Comparison of ENCODE assay signal across 28 cellular contexts in the genomic region with DNA sequence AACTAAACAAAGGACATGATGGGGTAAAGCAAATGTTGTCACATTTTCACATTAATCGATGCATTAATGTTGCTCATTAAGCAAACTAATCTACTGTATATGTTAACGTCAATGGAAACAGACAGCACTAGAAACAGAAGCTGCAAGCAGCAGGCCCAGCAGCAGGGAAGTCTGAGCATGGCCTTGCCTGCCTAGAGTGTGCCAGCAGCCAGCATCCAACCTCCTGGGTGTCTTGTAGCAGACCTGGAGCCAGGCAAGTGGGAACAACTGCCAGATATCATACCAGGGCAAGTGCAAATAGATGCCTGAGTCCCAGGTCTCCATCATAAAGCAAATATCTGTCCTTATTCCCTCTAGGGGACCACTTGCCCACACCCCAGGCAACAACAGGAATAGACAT.
"Had no signal": no experiment of that assay in that cellular context is flagged by ENCODE, and none has a peak within 500 bp of the region (broad histone marks: within the 10 kb centered on the region; RNA-seq: fewer than 3 reads in every experiment).

No MANE protein-coding gene starts in this region.

- H3K27ac ChIP-seq: neutrophil, pancreas, psoas muscle, right lobe of liver, sigmoid colon, stomach, thoracic aorta, thyroid gland, tibial nerve, upper lobe of left lung, vagina had no signal

- H3K36me3 ChIP-seq: neutrophil, pancreas, right lobe of liver, sigmoid colon, stomach, thoracic aorta, thyroid gland, tibial nerve, upper lobe of left lung, vagina had no signal

- H3K36me3 Mint-ChIP-seq: natural killer cell treated with Interleukin-12 subunit alpha and Interleukin-12 subunit beta and Interleukin-15 and Interleukin-18, amount 100 ng/mL, for 72 hours; stimulated activated effector memory CD8-positive, alpha-beta T cell treated with anti-CD3 and anti-CD28 coated beads, Interleukin-12 subunit alpha, Interleukin-12 subunit beta, amount 100 ng/mL, for 72 hours; stimulated activated naive B cell treated with anti-CD40 and anti-IgM and Interleukin-4, amounts not matched to agents 10 μg/mL and 1 μg/mL and 100 μg/mL, for 72 hours had no signal

- H3K4me3 Mint-ChIP-seq: natural killer cell treated with Interleukin-12 subunit alpha and Interleukin-12 subunit beta and Interleukin-15 and Interleukin-18, amount 100 ng/mL, for 72 hours; nephron progenitor cell; neural crest cell; stimulated activated effector memory CD8-positive, alpha-beta T cell treated with anti-CD3 and anti-CD28 coated beads, Interleukin-12 subunit alpha, Interleukin-12 subunit beta, amount 100 ng/mL, for 72 hours; stimulated activated naive B cell treated with anti-CD40 and anti-IgM and Interleukin-4, amounts not matched to agents 10 μg/mL and 1 μg/mL and 100 μg/mL, for 72 hours; stimulated activated naive CD8-positive, alpha-beta T cell treated with anti-CD3 and anti-CD28 coated beads, Interleukin-15, Interleukin-2, amounts not matched to agents 100 ng/mL and 50 ng/mL, for 24 hours had no signal

- H3K27ac Mint-ChIP-seq: natural killer cell treated with Interleukin-12 subunit alpha and Interleukin-12 subunit beta and Interleukin-15 and Interleukin-18, amount 100 ng/mL, for 72 hours; nephron progenitor cell; progenitor cell of endocrine pancreas; stimulated activated effector memory CD8-positive, alpha-beta T cell treated with anti-CD3 and anti-CD28 coated beads, Interleukin-12 subunit alpha, Interleukin-12 subunit beta, amount 100 ng/mL, for 72 hours; stimulated activated naive B cell treated with anti-CD40 and anti-IgM and Interleukin-4, amounts not matched to agents 10 μg/mL and 1 μg/mL and 100 μg/mL, for 72 hours; stimulated activated naive CD8-positive, alpha-beta T cell treated with anti-CD3 and anti-CD28 coated beads, Interleukin-15, Interleukin-2, amounts not matched to agents 100 ng/mL and 50 ng/mL, for 24 hours had no signal

- H3K4me3 ChIP-seq: pancreas, psoas muscle, right lobe of liver, sigmoid colon, stomach, thoracic aorta, thyroid gland, tibial nerve, upper lobe of left lung, vagina had no signal

- H3K9me3 Mint-ChIP-seq: nephron progenitor cell; neural crest cell; stimulated activated naive CD8-positive, alpha-beta T cell treated with anti-CD3 and anti-CD28 coated beads, Interleukin-15, Interleukin-2, amounts not matched to agents 100 ng/mL and 50 ng/mL, for 24 hours had no signal

- DNase-seq: nephron progenitor cell; nucleus accumbens; pancreas; posterior cingulate gyrus; psoas muscle; right cardiac atrium; right lobe of liver; sigmoid colon; small intestine; stimulated activated CD4-positive, alpha-beta T cell treated with anti-CD3 and anti-CD28 coated beads, Interleukin-15, amount 100 ng/mL, for 24 hours; stimulated activated CD4-positive, alpha-beta T cell treated with anti-CD3 and anti-CD28 coated beads, Interleukin-2, amount 100 ng/mL, for 24 hours; stimulated activated CD4-positive, alpha-beta T cell treated with anti-CD3 and anti-CD28 coated beads, Interleukin-2, amount 100 ng/mL, for 48 hours; stimulated activated CD4-positive, alpha-beta T cell treated with anti-CD3 and anti-CD28 coated beads, Interleukin-4, amount 100 ng/mL, for 24 hours; stimulated activated naive B cell treated with anti-CD40 and anti-IgM and Interleukin-4, amounts not matched to agents 10 μg/mL and 1 μg/mL and 100 μg/mL, for 72 hours; stimulated activated naive CD4-positive, alpha-beta T cell treated with Interleukin-2 at 50 U/mL for 16 hours; stomach; thyroid gland; trophoblast cell; upper lobe of left lung had no signal

- H3K27me3 Mint-ChIP-seq: natural killer cell treated with Interleukin-12 subunit alpha and Interleukin-12 subunit beta and Interleukin-15 and Interleukin-18, amount 100 ng/mL, for 72 hours; progenitor cell of endocrine pancreas; stimulated activated naive B cell treated with anti-CD40 and anti-IgM and Interleukin-4, amounts not matched to agents 10 μg/mL and 1 μg/mL and 100 μg/mL, for 72 hours; stimulated activated naive CD8-positive, alpha-beta T cell treated with anti-CD3 and anti-CD28 coated beads, Interleukin-15, Interleukin-2, amounts not matched to agents 100 ng/mL and 50 ng/mL, for 24 hours had no signal

- H3K4me1 Mint-ChIP-seq: nephron progenitor cell; stimulated activated effector memory CD8-positive, alpha-beta T cell treated with anti-CD3 and anti-CD28 coated beads, Interleukin-12 subunit alpha, Interleukin-12 subunit beta, amount 100 ng/mL, for 72 hours; stimulated activated naive B cell treated with anti-CD40 and anti-IgM and Interleukin-4, amounts not matched to agents 10 μg/mL and 1 μg/mL and 100 μg/mL, for 72 hours had no signal

- H3K27me3 ChIP-seq: pancreas, right lobe of liver, sigmoid colon, stomach, thyroid gland, tibial nerve, upper lobe of left lung, vagina had no signal

- H3K9me3 ChIP-seq: neutrophil, pancreas, psoas muscle, right lobe of liver, sigmoid colon, stomach, thoracic aorta, thyroid gland, tibial nerve, upper lobe of left lung, vagina had no signal

- H3K4me1 ChIP-seq: pancreas, psoas muscle, right lobe of liver, sigmoid colon, stomach, thyroid gland, tibial nerve, upper lobe of left lung, vagina had no signal
